9 cellular contexts compared by ENCODE assay signal in the genomic region with DNA sequence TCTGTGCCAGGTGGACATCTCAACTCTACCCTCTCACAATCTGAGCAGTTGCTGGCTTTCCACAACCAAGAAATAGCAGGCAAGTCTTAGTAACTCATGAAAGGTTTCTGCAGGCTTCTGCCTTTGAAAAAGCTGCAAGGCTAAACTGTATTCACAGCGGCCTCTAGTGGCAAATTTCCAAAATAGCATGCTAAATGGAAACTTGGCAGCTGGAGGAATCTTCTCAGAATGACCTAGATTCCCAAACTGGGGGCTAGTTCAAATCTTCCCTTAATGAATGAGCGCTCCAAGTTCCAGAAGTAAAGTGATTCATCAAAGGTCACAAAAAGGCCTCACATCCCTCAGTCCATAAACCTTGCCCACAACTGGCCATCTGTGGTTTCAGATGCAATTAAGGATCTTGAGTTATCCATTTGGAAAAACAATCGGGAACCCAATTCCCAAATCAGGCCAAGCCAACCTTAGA. TPM values are rescaled to one million over a fixed set of nuclear protein-coding genes. Genes with fewer than 3 reads are reported as not detected.
DNase-seq lines count a peak whose midpoint lies in the region; ATAC-seq, FAIRE-seq and TF ChIP-seq lines count a peak whose summit lies in the region.
"Had no signal": no experiment of that assay in that cellular context is flagged by ENCODE, and none has a peak within 500 bp of the region (broad histone marks: within the 10 kb centered on the region; RNA-seq: fewer than 3 reads in every experiment).

No MANE protein-coding gene starts in this region.

- in situ Hi-C loops in KBM-7 (cut with MboI; ENCODE audit: low pct_unique_long_range_greater_than_20kb, low sequenced_read_pairs): no loop called here

- peak; percentile 30 to 61 for DNase-seq in NCI-H2081 (lab: John Stamatoyannopoulos, UW)
- no peak for DNase-seq in NCI-H2081 treated with DMSO at 0.1 percent for 48 hours (lab: John Stamatoyannopoulos, UW)
- peak; percentile 73 for DNase-seq in KBM-7
- DNase-seq in bronchial epithelial cell (ENCODE audit: low read depth): peak; percentile 71
- no peak for DNase-seq in kidney
- peak; percentile 57 to 63 for DNase-seq in suprapubic skin (ENCODE audit: low spot score in 2 of 2)

- FAIRE-seq in bronchial epithelial cell (lab: Jason Lieb, UNC) (no peak), kidney (lab: Jason Lieb, UNC) (no peak)

- ATAC-seq in HG03097 (IDR thresholded peaks at IDR 0.05; ENCODE audit: low FRiP score, unreplicated experiment): no peak
- ATAC-seq: activated naive CD4-positive, alpha-beta T cell treated with anti-CD3 and anti-CD28 coated beads, Interleukin-2, amount 50 U/mL, for 72 hours had no signal

- H3K27me3 ChIP-seq in bronchial epithelial cell (ENCODE audit: control insufficient read depth, insufficient read depth, low read length): no peaks in the 10 kb centered on the region
- H3K27me3 ChIP-seq in suprapubic skin: no peaks in the 10 kb centered on the region

- TF ChIP-seq POLR2A in suprapubic skin (IDR thresholded peaks at IDR 0.05): no peak

- 29% methylated on average over 3 of the region's 3 CpGs for WGBS in suprapubic skin

- intact Hi-C loops in kidney (cut with DNase I): no loop called here

- H3K4me3 ChIP-seq in bronchial epithelial cell (ENCODE audit: low read depth, low read length): no peak overlapping the region
- H3K4me3 ChIP-seq in kidney (ENCODE audit: low read length in 2 of 2): no peak overlapping the region
- H3K4me3 ChIP-seq in suprapubic skin: no peak overlapping the region

- H3K27ac ChIP-seq in kidney (ENCODE audit: low read depth in 2 of 2, low read length in 2 of 2): no peak overlapping the region
- H3K27ac ChIP-seq in suprapubic skin: no peak overlapping the region

- no peaks in the 10 kb centered on the region for H3K9me3 ChIP-seq in kidney (ENCODE audit: control insufficient read depth in 1 of 2, low read length in 2 of 2)
- no peaks in the 10 kb centered on the region for H3K9me3 ChIP-seq in suprapubic skin

- no peaks in the 10 kb centered on the region for H3K36me3 ChIP-seq in bronchial epithelial cell (ENCODE audit: control insufficient read depth, insufficient read depth, low read length)
- H3K36me3 ChIP-seq in kidney (ENCODE audit: control insufficient read depth in 1 of 2, insufficient read depth in 2 of 2, low read length in 2 of 2): no peaks in the 10 kb centered on the region
- H3K36me3 ChIP-seq in suprapubic skin: peaks cover 7% of the 10 kb centered on the region

- TF ChIP-seq CTCF in bronchial epithelial cell (IDR thresholded peaks at IDR 0.05; ENCODE audit: insufficient read depth, low read length, severe bottlenecking) (peak; percentile 81), kidney (IDR thresholded peaks at IDR 0.05; ENCODE audit: borderline replicate concordance, extremely low read depth, insufficient read depth) (peak; percentile 85), suprapubic skin (IDR thresholded peaks at IDR 0.05) (peak; percentile 50 to 58)

- no peak for TF ChIP-seq EP300 in suprapubic skin (IDR thresholded peaks at IDR 0.05)

- H3K4me1 ChIP-seq in kidney (ENCODE audit: control insufficient read depth in 1 of 2, insufficient read depth in 1 of 2, low read depth in 1 of 2, low read length in 2 of 2) (peaks cover 0 to 9% of the 10 kb centered on the region in 2 donors), suprapubic skin (peaks cover 41% of the 10 kb centered on the region)

- H3K9ac ChIP-seq in kidney (ENCODE audit: low read length in 2 of 2): no peak overlapping the region

TF ChIP-seq in PFSK-1, 5 proteins besides CTCF, POLR2A, EP300 and RAD21:
- no peak for TF ChIP-seq POLR2AphosphoS5 (IDR thresholded peaks at IDR 0.05; ENCODE audit: low read depth, low read length)
- peak; percentile 21; the same call in 1 of the 2 replicates for TF ChIP-seq TAF1 (IDR thresholded peaks at IDR 0.05; ENCODE audit: borderline replicate concordance, insufficient read depth, low read length)
- TF ChIP-seq FOXP2 (optimal IDR thresholded peaks at IDR 0.05; ENCODE audit: borderline replicate concordance, extremely low read depth, extremely low read length, insufficient read depth): no peak

RNA-seq across cellular contexts. Expression of gene CPNE5, which starts 11.9 kb away (rescaled TPM):
- 5.3 TPM for polyA plus RNA-seq in PFSK-1 (2012; ENCODE audit: insufficient read length, low read depth)
- total RNA-seq in bronchial epithelial cell: not detected in 2 replicates
- 7.1 TPM for total RNA-seq in kidney
- 3.7 TPM for polyA plus RNA-seq in kidney (ENCODE audit: insufficient read depth, low read depth, low replicate concordance)
- total RNA-seq in suprapubic skin: 1 to 10 TPM in 2 of 4 donors, under 1 TPM in 2; 0.48 to 1.2 (median 0.90) TPM

RNA-seq across cellular contexts. Expression of gene PPIL1, which starts 23.4 kb away (rescaled TPM):
- 31.8 TPM for polyA plus RNA-seq in PFSK-1 (2012; ENCODE audit: insufficient read length, low read depth)
- total RNA-seq in bronchial epithelial cell (33.3 and 34.8 TPM in 2 replicates), kidney (21.3 TPM), suprapubic skin (10 to 100 TPM in 1 of 4 donors, 1 to 10 TPM in 3; 4.1 to 16.6 (median 7.7) TPM)
- polyA plus RNA-seq in kidney (ENCODE audit: insufficient read depth, low read depth, low replicate concordance): 40.1 TPM

RNA-seq across cellular contexts. Expression of gene C6orf89, which starts 34.6 kb away (rescaled TPM):
- polyA plus RNA-seq in PFSK-1 (2012; ENCODE audit: insufficient read length, low read depth): 19.8 TPM
- 21.9 and 26.8 TPM in 2 replicates for total RNA-seq in bronchial epithelial cell
- 72.4 TPM for total RNA-seq in kidney
- polyA plus RNA-seq in kidney (ENCODE audit: insufficient read depth, low read depth, low replicate concordance): 25.7 TPM
- total RNA-seq in suprapubic skin: 10 to 100 TPM; 29.8 to 42.1 (median 37.9) TPM

Comparison
In these comparisons a context has a peak if more than half of its experiments do, and no peak if none do; other contexts are left out.
1. DNase-seq: peak in NCI-H2081 (2 of 2), KBM-7 (single experiment), bronchial epithelial cell (single experiment) and suprapubic skin (2 of 2); none in NCI-H2081 treated with DMSO at 0.1 percent for 48 hours (single experiment) and kidney (single experiment).
2. Peak in every context shown above with its lines, with median percentiles within 50 percentile points of each other: CTCF ChIP-seq.